Comparison of ENCODE assay signal across 1 cellular context in genomic region chr1:113886417-113887391, GRCh38.
TF ChIP-seq lines count a peak whose summit lies in the region.

No MANE protein-coding gene starts in this region.

TF ChIP-seq in GM23338, 12 proteins besides CTCF, POLR2A, EP300 and RAD21:
- TF ChIP-seq NANOG (IDR thresholded peaks at IDR 0.05; ENCODE audit: borderline replicate concordance) (no peak), STAT1 (IDR thresholded peaks at IDR 0.05; ENCODE audit: unreplicated experiment) (no peak), POLR2AphosphoS5 (IDR thresholded peaks at IDR 0.05; ENCODE audit: low read depth) (no peak), EZH2 (IDR thresholded peaks at IDR 0.05; ENCODE audit: low read depth, unreplicated experiment) (no peak), CREB1 (CRISPR knock-in tag; IDR thresholded peaks at IDR 0.05; ENCODE audit: low read depth) (no peak)
- TF ChIP-seq, protein P1, sequence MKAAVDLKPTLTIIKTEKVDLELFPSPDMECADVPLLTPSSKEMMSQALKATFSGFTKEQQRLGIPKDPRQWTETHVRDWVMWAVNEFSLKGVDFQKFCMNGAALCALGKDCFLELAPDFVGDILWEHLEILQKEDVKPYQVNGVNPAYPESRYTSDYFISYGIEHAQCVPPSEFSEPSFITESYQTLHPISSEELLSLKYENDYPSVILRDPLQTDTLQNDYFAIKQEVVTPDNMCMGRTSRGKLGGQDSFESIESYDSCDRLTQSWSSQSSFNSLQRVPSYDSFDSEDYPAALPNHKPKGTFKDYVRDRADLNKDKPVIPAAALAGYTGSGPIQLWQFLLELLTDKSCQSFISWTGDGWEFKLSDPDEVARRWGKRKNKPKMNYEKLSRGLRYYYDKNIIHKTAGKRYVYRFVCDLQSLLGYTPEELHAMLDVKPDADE (IDR thresholded peaks at IDR 0.05), result no peak
